ENCODE assay signal across 1 cellular context in the genomic region with DNA sequence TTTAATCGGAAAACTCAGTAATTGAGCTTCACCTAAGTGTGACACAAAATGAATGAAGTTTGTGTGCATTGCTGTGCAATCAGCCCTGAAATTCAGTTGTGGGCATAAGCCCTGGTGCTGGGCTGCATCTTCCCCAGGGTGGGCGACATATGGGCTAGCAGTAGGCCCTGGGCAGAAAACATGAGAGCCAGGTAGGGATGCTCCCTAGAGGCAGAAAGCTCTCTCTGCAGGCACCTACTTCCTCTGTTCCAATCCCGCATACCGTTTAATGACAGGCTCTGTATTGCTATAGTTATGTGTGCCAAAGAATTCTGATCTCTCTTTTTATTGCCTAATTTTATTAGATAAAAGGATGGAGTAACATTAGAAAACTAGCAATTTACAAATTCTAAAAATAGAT.
TF ChIP-seq lines count a peak whose summit lies in the region.

No MANE protein-coding gene starts in this region.

TF ChIP-seq in WTC11, 78 proteins besides CTCF, POLR2A, EP300 and RAD21 (continued from another document):
- TF ChIP-seq ZNF263 (CRISPR knock-in tag; IDR thresholded peaks at IDR 0.05; ENCODE audit: low read depth), result no peak
